ENCODE assay signal across 12 cellular contexts in genomic region chr7:44767134-44767911, GRCh38. TPM values are rescaled to one million over a fixed set of nuclear protein-coding genes. Genes with fewer than 3 reads are reported as not detected.
DNase-seq lines count a peak whose midpoint lies in the region; ATAC-seq and TF ChIP-seq lines count a peak whose summit lies in the region.
"Had no signal": no experiment of that assay in that cellular context is flagged by ENCODE, and none has a peak within 500 bp of the region (broad histone marks: within the 10 kb centered on the region; RNA-seq: fewer than 3 reads in every experiment).

No MANE protein-coding gene starts in this region.

- no peaks in the 10 kb centered on the region for H3K27me3 Mint-ChIP-seq in osteocyte (ENCODE audit: unreplicated experiment)

- H3K9me3 Mint-ChIP-seq in osteocyte (ENCODE audit: unreplicated experiment), result no peaks in the 10 kb centered on the region

- no peak for TF ChIP-seq CTCF in 22Rv1 (IDR thresholded peaks at IDR 0.05)
- no peak for TF ChIP-seq CTCF in KMS-11 (conservative IDR thresholded peaks at IDR 0.05; ENCODE audit: low read depth, low read length)
- no peak for TF ChIP-seq CTCF in osteocyte (IDR thresholded peaks at IDR 0.05)
- no peak for TF ChIP-seq CTCF in lower leg skin (IDR thresholded peaks at IDR 0.05)

- no peak overlapping the region for H3K9ac ChIP-seq in KMS-11

- H3K27ac ChIP-seq in 22Rv1 (peak overlapping the region; percentile 29; the same call in 1 of the 2 replicates), KMS-11 (peak overlapping the region; percentile 17; the same call in 1 of the 2 replicates)

- no peak overlapping the region for H2AFZ ChIP-seq in KMS-11 (ENCODE audit: low read depth)

- no peak for ATAC-seq in HG03196 (IDR thresholded peaks at IDR 0.05; ENCODE audit: unreplicated experiment)
- ATAC-seq in HG03571 (IDR thresholded peaks at IDR 0.05; ENCODE audit: unreplicated experiment), result no peak
- no peak for ATAC-seq in HG03095 (IDR thresholded peaks at IDR 0.05; ENCODE audit: unreplicated experiment)

- H3K4me1 ChIP-seq in KMS-11 (ENCODE audit: low read depth, poor library complexity, severe bottlenecking), result peaks cover 52% of the 10 kb centered on the region

- H4K20me1 ChIP-seq in KMS-11 (ENCODE audit: insufficient read depth), result peaks cover 6% of the 10 kb centered on the region; the same call in 1 of the 2 replicates

- H3K36me3 Mint-ChIP-seq in osteocyte (ENCODE audit: unreplicated experiment), result peaks cover 27% of the 10 kb centered on the region

- no peaks in the 10 kb centered on the region for H3K79me2 ChIP-seq in KMS-11 (ENCODE audit: insufficient read depth, low read depth)

- H3K27ac Mint-ChIP-seq in osteocyte (ENCODE audit: unreplicated experiment), result peak overlapping the region; percentile 86

- H3K4me2 ChIP-seq in KMS-11, result peak overlapping the region; percentile 24; the same call in 1 of the 2 replicates

- H3K4me3 Mint-ChIP-seq in osteocyte (ENCODE audit: unreplicated experiment), result no peak overlapping the region

- H3K4me3 ChIP-seq in KMS-11 (IDR thresholded peaks at IDR 0.05; ENCODE audit: insufficient read depth, low read depth, low read length) (no peak overlapping the region), lower leg skin (ENCODE audit: low read depth, poor library complexity, severe bottlenecking) (no peak overlapping the region)
- H3K4me3 ChIP-seq: left lung had no signal

- peaks cover 6% of the 10 kb centered on the region; the same call in 1 of the 2 replicates for H3K36me3 ChIP-seq in KMS-11 (ENCODE audit: insufficient read depth)

- DNase-seq in epidermal melanocyte (ENCODE audit: insufficient read length, low spot score), result peak; percentile 14
- no peak for DNase-seq in osteocyte (ENCODE audit: extremely low spot score, unreplicated experiment)
- no peak for DNase-seq in lower leg skin (ENCODE audit: low spot score in 2 of 2)
- DNase-seq: activated T-cell treated with anti-CD3 and anti-CD28 coated beads, Interleukin-2, amount 50 U/mL, for 1 hour; HCEC 1CT; left lung; SW 1271 had no signal

- peaks cover 33% of the 10 kb centered on the region for H3K4me1 Mint-ChIP-seq in osteocyte (ENCODE audit: unreplicated experiment)

- no peaks in the 10 kb centered on the region for H3K27me3 ChIP-seq in KMS-11 (ENCODE audit: insufficient read depth, low read depth)
- H3K27me3 ChIP-seq: left lung had no signal

- intact Hi-C loops in lower leg skin (cut with DNase I; ENCODE audit: low total_unique reads), result no loop called here

- WGBS in lower leg skin, 2 donors, result 72 to 80% methylated on average over 14 to 19 of the region's 19 CpGs

- TF ChIP-seq POLR2A in lower leg skin (IDR thresholded peaks at IDR 0.05), result no peak

RNA-seq across cellular contexts. Expression of gene ZMIZ2, which starts 18.7 kb away (rescaled TPM):
- total RNA-seq in osteocyte (87.2 and 96.4 TPM in 2 replicates), lower leg skin (10 to 100 TPM; 21.1 to 36.0 (median 24.7) TPM)

RNA-seq across cellular contexts. Expression of gene PPIA, which starts 29.2 kb away (rescaled TPM):
- total RNA-seq in osteocyte, result 1,265 and 1,344 TPM in 2 replicates
- total RNA-seq in lower leg skin, result 1,000 to 10,000 TPM; 1,809 to 2,568 (median 2,150) TPM
